32 cellular contexts compared by ENCODE assay signal in the genomic region with DNA sequence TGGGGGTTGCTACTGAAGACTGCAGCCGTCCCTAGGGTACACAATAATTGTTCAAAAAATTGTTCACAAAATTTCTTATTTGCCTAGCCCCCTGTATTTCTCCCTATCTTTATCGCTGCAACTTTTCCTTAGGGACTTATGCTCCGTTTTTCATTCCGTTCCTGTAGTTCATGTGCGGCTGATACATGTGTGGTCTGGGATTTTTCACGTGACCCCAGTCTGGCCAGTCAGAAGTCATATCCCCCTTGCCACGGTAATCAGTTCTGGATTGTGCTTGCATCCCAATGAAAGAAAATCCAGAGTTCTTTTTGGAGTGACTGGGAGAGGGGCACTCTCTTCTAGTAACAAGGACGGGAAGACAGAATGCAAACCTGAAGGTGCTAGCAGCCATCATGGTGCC.
"Had no signal": no experiment of that assay in that cellular context is flagged by ENCODE, and none has a peak within 500 bp of the region (broad histone marks: within the 10 kb centered on the region; RNA-seq: fewer than 3 reads in every experiment).

No MANE protein-coding gene starts in this region.

- H3K9me3 ChIP-seq: ascending aorta had no signal

- DNase-seq: activated B cell treated with CpG ODN at 0.5 μM for 24 hours; activated CD4-positive, alpha-beta memory T cell treated with anti-CD3 and anti-CD28 coated beads for 36 hours; activated CD4-positive, alpha-beta T cell treated with anti-CD3 and anti-CD28 coated beads for 4 hours; activated CD4-positive, alpha-beta T cell treated with anti-CD3 and anti-CD28 coated beads, Interleukin-2, amount 10 ng/mL, durations not matched to agents 24 days and 14 days; activated CD4-positive, alpha-beta T cell treated with anti-CD3 and anti-CD28 coated beads, Interleukin-2, amount 50 U/mL, for 1 hour; activated CD4-positive, alpha-beta T cell treated with anti-CD3 and anti-CD28 coated beads, Interleukin-2, amount 50 U/mL, for 4 hours; activated CD4-positive, CD25-positive, alpha-beta regulatory T cell treated with anti-CD3 and anti-CD28 coated beads, Interleukin-2, amount 50 U/mL, for 72 hours; activated CD8-positive, alpha-beta memory T cell treated with anti-CD3 and anti-CD28 coated beads, Interleukin-2, amount 50 U/mL, for 4 hours; activated CD8-positive, alpha-beta T cell treated with anti-CD3 and anti-CD28 coated beads for 36 hours; activated effector memory CD4-positive, alpha-beta T cell treated with anti-CD3 and anti-CD28 coated beads, Interleukin-2, amount 50 U/mL, for 16 hours; activated gamma-delta T cell treated with Interleukin-2 at 50 U/mL for 16 hours; activated naive CD4-positive, alpha-beta T cell; activated naive CD4-positive, alpha-beta T cell treated with anti-CD3 and anti-CD28 coated beads, Interleukin-2, amount 10 ng/mL, durations not matched to agents 7 days and 5 days; activated naive CD8-positive, alpha-beta T cell treated with anti-CD3 and anti-CD28 coated beads, Interleukin-2, amount 10 ng/mL, durations not matched to agents 7 days and 5 days; activated naive CD8-positive, alpha-beta T cell treated with anti-CD3 and anti-CD28 coated beads, Interleukin-2, amount 50 U/mL, for 24 hours; activated T-cell treated with anti-CD3 and anti-CD28 coated beads for 4 hours; activated T-cell treated with anti-CD3 and anti-CD28 coated beads, Interleukin-2, amount 50 U/mL, for 1 hour; activated T-cell treated with anti-CD3 and anti-CD28 coated beads, Interleukin-2, amount 50 U/mL, for 4 hours; activated T-cell treated with anti-CD3 and anti-CD28 coated beads, Interleukin-2, amount 50 U/mL, for 72 hours; amygdala; anterior cingulate cortex; central memory CD4-positive, alpha-beta T cell; SW 1271; T-helper 1 cell; T-helper 2 cell; T-helper 9 cell had no signal

- H3K36me3 ChIP-seq: ascending aorta, cardiac muscle cell had no signal

- H3K27ac ChIP-seq: VCaP had no signal

- FAIRE-seq: bronchial epithelial cell, TTC549 had no signal

- H3K27me3 ChIP-seq: ascending aorta, cardiac muscle cell had no signal

- H3K4me1 ChIP-seq: ascending aorta had no signal

- ATAC-seq: activated CD8-positive, alpha-beta T cell treated with anti-CD3 and anti-CD28 coated beads for 36 hours; activated naive CD8-positive, alpha-beta T cell treated with anti-CD3 and anti-CD28 coated beads, Interleukin-2, amount 50 U/mL, for 24 hours; activated T-cell treated with anti-CD3 and anti-CD28 coated beads, Interleukin-2, amount 50 U/mL, for 4 hours; activated T-cell treated with anti-CD3 and anti-CD28 coated beads, Interleukin-2, amount 50 U/mL, for 72 hours; activated T-helper 17 cell treated with anti-CD3 and anti-CD28 coated beads, Interleukin-2, amount 50 U/mL, for 72 hours had no signal

- H3K4me3 ChIP-seq: ascending aorta, cardiac muscle cell had no signal
